Comparison of ENCODE assay signal across 8 cellular contexts in genomic region chr11:3796346-3796745, GRCh38. TPM values are rescaled to one million over a fixed set of nuclear protein-coding genes. Genes with fewer than 3 reads are reported as not detected.
DNase-seq lines count a peak whose midpoint lies in the region; ATAC-seq and TF ChIP-seq lines count a peak whose summit lies in the region.

No MANE protein-coding gene starts in this region.

- H3K27ac Mint-ChIP-seq in activated T-cell treated with anti-CD3 and anti-CD28 coated beads, Interleukin-2, amount 50 U/mL, for 72 hours, result peak overlapping the region; percentile 99

- intact Hi-C loops in ascending aorta (cut with DNase I) (loop anchor here (2.0 kb wide), 1 partner anchor 374 kb away; no protein-coding TSS in a partner anchor), right lobe of liver (cut with DNase I) (no loop called here)

- H3K27me3 ChIP-seq in ascending aorta (no peaks in the 10 kb centered on the region), right lobe of liver (no peaks in the 10 kb centered on the region), tibial nerve (no peaks in the 10 kb centered on the region)

- peak overlapping the region; percentile 95 to 96 for H3K27ac ChIP-seq in ascending aorta
- H3K27ac ChIP-seq in right lobe of liver, result peak overlapping the region in 2 of 3 donors; percentile 96 to 99
- H3K27ac ChIP-seq in tibial nerve, result peak overlapping the region; percentile 92 to 99 (median 98)

- no peak for TF ChIP-seq EP300 in tibial nerve (IDR thresholded peaks at IDR 0.05)

- peak overlapping the region; percentile 85 to 86 for H3K4me3 ChIP-seq in ascending aorta
- peak overlapping the region; percentile 78 to 98 (median 86) for H3K4me3 ChIP-seq in right lobe of liver
- H3K4me3 ChIP-seq in tibial nerve, result peak overlapping the region; percentile 67 to 98 (median 86)

- H3K9me3 ChIP-seq in ascending aorta (no peaks in the 10 kb centered on the region), right lobe of liver (no peaks in the 10 kb centered on the region), tibial nerve (no peaks in the 10 kb centered on the region)

- H3K4me3 Mint-ChIP-seq in activated T-cell treated with anti-CD3 and anti-CD28 coated beads, Interleukin-2, amount 50 U/mL, for 72 hours, result peak overlapping the region; percentile 92 to 98

- H3K4me1 ChIP-seq in ascending aorta (peaks cover 0 to 21% of the 10 kb centered on the region in 2 donors), right lobe of liver (peaks cover 0 to 15% (median 7%) of the 10 kb centered on the region in 4 donors), tibial nerve (peaks cover 0 to 39% (median 15%) of the 10 kb centered on the region in 4 donors)

- TF ChIP-seq POLR2A in right lobe of liver (IDR thresholded peaks at IDR 0.05), result no peak
- TF ChIP-seq POLR2A in tibial nerve (IDR thresholded peaks at IDR 0.05), result no peak

- H3K36me3 ChIP-seq in ascending aorta, result peaks cover 5 to 22% of the 10 kb centered on the region in 2 donors
- peaks cover 0 to 13% (median 2%) of the 10 kb centered on the region in 4 donors for H3K36me3 ChIP-seq in right lobe of liver
- peaks cover 0 to 31% (median 7%) of the 10 kb centered on the region in 3 donors for H3K36me3 ChIP-seq in tibial nerve

- no peak for DNase-seq in activated T-cell treated with anti-CD3 and anti-CD28 coated beads, Interleukin-2, amount 50 U/mL, for 72 hours
- DNase-seq in activated T-cell treated with anti-CD3 and anti-CD28 coated beads for 4 hours (no peak), ascending aorta (ENCODE audit: low spot score in 2 of 2) (no peak), right lobe of liver (no peak), tibial nerve (ENCODE audit: low spot score in 2 of 2) (no peak), NCI-H2107 (lab: John Stamatoyannopoulos, UW) (no peak), medulla oblongata (ENCODE audit: extremely low spot score) (no peak)
- DNase-seq in stimulated activated CD4-positive, alpha-beta T cell treated with anti-CD3 and anti-CD28 coated beads, Interleukin-1b, Interleukin-23, amount 100 ng/mL, for 48 hours, result no peak

- H3K27me3 Mint-ChIP-seq in activated T-cell treated with anti-CD3 and anti-CD28 coated beads, Interleukin-2, amount 50 U/mL, for 72 hours (ENCODE audit: low read depth), result no peaks in the 10 kb centered on the region

- H3K4me1 Mint-ChIP-seq in activated T-cell treated with anti-CD3 and anti-CD28 coated beads, Interleukin-2, amount 50 U/mL, for 72 hours (ENCODE audit: low read depth), result peaks cover 63% of the 10 kb centered on the region

- H3K36me3 Mint-ChIP-seq in activated T-cell treated with anti-CD3 and anti-CD28 coated beads, Interleukin-2, amount 50 U/mL, for 72 hours (ENCODE audit: insufficient read depth in 2 of 2), result peaks cover 12 to 27% of the 10 kb centered on the region in 2 donors

- WGBS in right lobe of liver (ENCODE audit: insufficient coverage, low coverage, low lambda C conversion rate, missing lambda C conversion rate), result 8% methylated on average over 14 of the region's 14 CpGs
- 10 to 11% methylated on average over 14 of the region's 14 CpGs for WGBS in tibial nerve, 2 donors

- TF ChIP-seq CTCF in ascending aorta (IDR thresholded peaks at IDR 0.05) (no peak), right lobe of liver (IDR thresholded peaks at IDR 0.05) (no peak), tibial nerve (IDR thresholded peaks at IDR 0.05) (no peak)

- ATAC-seq in activated T-cell treated with anti-CD3 and anti-CD28 coated beads, Interleukin-2, amount 50 U/mL, for 72 hours (replicated peaks in 1 of 2), result no peak
- no peak for ATAC-seq in right lobe of liver

- no peaks in the 10 kb centered on the region for H3K9me3 Mint-ChIP-seq in activated T-cell treated with anti-CD3 and anti-CD28 coated beads, Interleukin-2, amount 50 U/mL, for 72 hours

RNA-seq across cellular contexts. Expression of gene NUP98, which starts 1.0 kb away (rescaled TPM):
- 100 to 1,000 TPM; 141 to 149 TPM for total RNA-seq in activated T-cell treated with anti-CD3 and anti-CD28 coated beads, Interleukin-2, amount 50 U/mL, for 72 hours
- total RNA-seq in ascending aorta, result 36.3 TPM
- total RNA-seq in right lobe of liver, result 10 to 100 TPM; 29.7 to 69.0 (median 34.3) TPM
- 100 to 1,000 TPM in 2 of 4 donors, 10 to 100 TPM in 2; 75.3 to 193 (median 115) TPM for total RNA-seq in tibial nerve

RNA-seq across cellular contexts. Expression of gene PGAP2, which starts 12.0 kb away (rescaled TPM):
- total RNA-seq in activated T-cell treated with anti-CD3 and anti-CD28 coated beads, Interleukin-2, amount 50 U/mL, for 72 hours, result 10 to 100 TPM; 37.6 to 45.9 TPM
- total RNA-seq in ascending aorta, result 7.1 TPM
- 10 to 100 TPM; 14.8 to 26.8 (median 17.9) TPM for total RNA-seq in right lobe of liver
- 10 to 100 TPM in 3 of 4 donors, 1 to 10 TPM in 1; 8.1 to 15.1 (median 10.8) TPM for total RNA-seq in tibial nerve

RNA-seq across cellular contexts. Expression of gene RHOG, which starts 44.4 kb away (rescaled TPM):
- total RNA-seq in activated T-cell treated with anti-CD3 and anti-CD28 coated beads, Interleukin-2, amount 50 U/mL, for 72 hours, result 100 to 1,000 TPM; 196 to 215 TPM
- 60.7 TPM for total RNA-seq in ascending aorta
- 10 to 100 TPM; 13.9 to 31.5 (median 22.0) TPM for total RNA-seq in right lobe of liver
- 10 to 100 TPM; 35.2 to 92.7 (median 66.0) TPM for total RNA-seq in tibial nerve

RNA-seq across cellular contexts. Expression of gene STIM1, which starts 59.1 kb away (rescaled TPM):
- 100 to 1,000 TPM; 129 to 157 TPM for total RNA-seq in activated T-cell treated with anti-CD3 and anti-CD28 coated beads, Interleukin-2, amount 50 U/mL, for 72 hours
- 48.1 TPM for total RNA-seq in ascending aorta
- total RNA-seq in right lobe of liver, result 10 to 100 TPM; 36.4 to 48.0 (median 40.5) TPM
- total RNA-seq in tibial nerve, result 10 to 100 TPM; 51.3 to 70.1 (median 59.8) TPM
